27 cellular contexts compared by ENCODE assay signal in genomic region chr2:58097025-58097424, GRCh38.
"Had no signal": no experiment of that assay in that cellular context is flagged by ENCODE, and none has a peak within 500 bp of the region (broad histone marks: within the 10 kb centered on the region; RNA-seq: fewer than 3 reads in every experiment).

No MANE protein-coding gene starts in this region.

- H3K9me3 ChIP-seq: ovary had no signal

- H3K27ac ChIP-seq: coronary artery, esophagus squamous epithelium, heart right ventricle, lower lobe of right lung, ovary, psoas muscle, skin epidermis, thoracic aorta, tibial nerve, upper lobe of left lung had no signal

- FAIRE-seq: endothelial cell of umbilical vein, urothelium cell line had no signal

- DNase-seq: dermis blood vessel endothelial cell; effector memory CD4-positive, alpha-beta T cell; erythroblast; esophagus squamous epithelium; foreskin melanocyte; glutamatergic neuron; heart right ventricle; hippocampal formation; islet precursor cell; left ventricle myocardium superior; lower lobe of right lung; natural killer cell; occipital lobe; ovary; posterior cingulate gyrus; psoas muscle; right cardiac atrium; stimulated activated CD4-positive, alpha-beta T cell treated with anti-CD3 and anti-CD28 coated beads, Interleukin-15, amount 100 ng/mL, for 24 hours; stimulated activated CD4-positive, alpha-beta T cell treated with anti-CD3 and anti-CD28 coated beads, Interleukin-2, amount 100 ng/mL, for 48 hours; stimulated activated naive B cell treated with anti-CD40 and anti-IgM and Interleukin-4, amounts not matched to agents 10 μg/mL and 1 μg/mL and 100 μg/mL, for 72 hours; upper lobe of left lung had no signal

- H3K27me3 ChIP-seq: esophagus squamous epithelium, heart right ventricle, ovary, tibial nerve, upper lobe of left lung had no signal

- H3K36me3 ChIP-seq: lower lobe of right lung, ovary, thoracic aorta had no signal

- ATAC-seq: heart right ventricle; left ventricle myocardium superior; lower lobe of right lung; natural killer cell; psoas muscle; right cardiac atrium; stimulated activated naive B cell treated with anti-CD40 and anti-IgM and Interleukin-4, amounts not matched to agents 10 μg/mL and 1 μg/mL and 100 μg/mL, for 72 hours had no signal

- H3K4me1 ChIP-seq: esophagus squamous epithelium, lower lobe of right lung, psoas muscle, tibial nerve, upper lobe of left lung had no signal

- H3K4me3 ChIP-seq: coronary artery, esophagus squamous epithelium, heart right ventricle, lower lobe of right lung, ovary, psoas muscle, skin epidermis, thoracic aorta, tibial nerve, upper lobe of left lung had no signal
